Comparison of ENCODE assay signal across 24 cellular contexts in the genomic region with DNA sequence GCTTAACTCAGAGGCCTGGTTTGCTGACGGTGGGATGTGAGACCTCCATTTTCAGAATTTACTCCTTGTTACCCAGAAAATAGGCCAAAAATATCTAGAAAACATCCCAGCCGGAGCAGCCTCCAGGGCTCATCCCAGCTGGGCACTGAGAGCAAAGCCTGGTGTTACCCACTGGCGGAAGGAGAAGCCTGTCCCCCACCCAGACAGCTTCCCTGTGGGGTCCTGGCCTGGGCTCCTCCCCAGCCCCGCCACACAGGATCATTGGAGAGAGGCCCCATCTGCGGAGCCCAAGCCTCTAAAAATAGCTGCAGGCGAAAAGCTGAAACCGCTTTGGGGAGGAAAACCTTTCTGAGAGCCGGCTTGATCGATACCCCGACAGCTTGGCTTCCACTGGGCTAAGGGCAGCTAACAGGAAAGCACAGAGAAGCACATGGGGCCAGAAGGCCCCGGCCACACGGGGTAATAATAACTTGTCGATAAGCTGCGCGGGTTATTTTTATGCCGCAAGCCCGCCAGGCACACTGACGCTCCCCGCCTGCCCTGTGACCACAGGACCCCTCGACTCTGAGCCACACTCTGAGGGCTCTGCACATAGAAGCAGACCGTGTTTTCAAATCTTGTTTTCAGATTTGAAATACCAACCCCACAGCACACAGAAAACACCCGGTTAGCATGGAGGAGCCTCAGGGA. TPM values are rescaled to one million over a fixed set of nuclear protein-coding genes. Genes with fewer than 3 reads are reported as not detected.
DNase-seq lines count a peak whose midpoint lies in the region; ATAC-seq and TF ChIP-seq lines count a peak whose summit lies in the region.
"Had no signal": no experiment of that assay in that cellular context is flagged by ENCODE, and none has a peak within 500 bp of the region (broad histone marks: within the 10 kb centered on the region; RNA-seq: fewer than 3 reads in every experiment).

No MANE protein-coding gene starts in this region.

- H3K9me3 ChIP-seq in H9 (ENCODE audit: control insufficient read depth, low read depth, low read length) (no peaks in the 10 kb centered on the region), T-helper 17 cell (ENCODE audit: control insufficient read depth, low read length, poor library complexity, severe bottlenecking) (no peaks in the 10 kb centered on the region)
- H3K9me3 ChIP-seq: A549, HAP-1, MG63 had no signal

- H3K9me3 Mint-ChIP-seq in H9 (no peaks in the 10 kb centered on the region), nephron progenitor cell (peaks cover 5% of the 10 kb centered on the region)

- no peak overlapping the region for H3K14ac ChIP-seq in H9 (ENCODE audit: insufficient read depth, low read length)

- H2BK120ac ChIP-seq in H9 (ENCODE audit: low read depth, low read length, poor library complexity, severe bottlenecking) = no peak overlapping the region

- no peaks in the 10 kb centered on the region for H3K36me3 Mint-ChIP-seq in H9 (ENCODE audit: insufficient read depth in 1 of 3, low read depth in 3 of 3)
- peaks cover 2% of the 10 kb centered on the region for H3K36me3 Mint-ChIP-seq in T-helper 17 cell (ENCODE audit: low read depth)
- no peaks in the 10 kb centered on the region for H3K36me3 Mint-ChIP-seq in nephron progenitor cell (ENCODE audit: low read depth)
- H3K36me3 Mint-ChIP-seq: CD14-positive monocyte had no signal

- H4K20me1 ChIP-seq in H9 (ENCODE audit: control insufficient read depth, insufficient read depth, insufficient read length) = no peaks in the 10 kb centered on the region

- H4K5ac ChIP-seq in H9 (ENCODE audit: insufficient read length, low read depth, low read length) = no peak overlapping the region

- no peak overlapping the region for H2BK5ac ChIP-seq in H9 (ENCODE audit: insufficient read length, low read length)

- H3K27me3 ChIP-seq in H9 (ENCODE audit: insufficient read depth, low read length) = no peaks in the 10 kb centered on the region
- H3K27me3 ChIP-seq: MG63 had no signal

- H3K4me1 ChIP-seq in H9 (ENCODE audit: insufficient read depth, low read length) = no peaks in the 10 kb centered on the region
- H3K4me1 ChIP-seq: A549, HAP-1 had no signal

- H3K4me3 Mint-ChIP-seq in H9 = no peak overlapping the region
- no peak overlapping the region for H3K4me3 Mint-ChIP-seq in T-helper 17 cell
- H3K4me3 Mint-ChIP-seq in nephron progenitor cell = no peak overlapping the region
- H3K4me3 Mint-ChIP-seq: B cell had no signal

- no peaks in the 10 kb centered on the region for H3K23me2 ChIP-seq in H9 (ENCODE audit: insufficient read length, low read depth, low read length, poor library complexity, severe bottlenecking)

- no peak overlapping the region for H2AFZ ChIP-seq in H9 (ENCODE audit: low read length)
- H2AFZ ChIP-seq: GM23248 had no signal

- TF ChIP-seq CTCF in H9 (conservative IDR thresholded peaks at IDR 0.05) (no peak), nephron progenitor cell (IDR thresholded peaks at IDR 0.05) (no peak)

- H3K56ac ChIP-seq in H9 (ENCODE audit: insufficient read length, low read depth, low read length) = no peak overlapping the region

- H3K9ac ChIP-seq in H9 (ENCODE audit: extremely low read depth, insufficient read length, low read length) = no peak overlapping the region
- H3K9ac ChIP-seq: GM23248 had no signal

- no peak overlapping the region for H4K91ac ChIP-seq in H9 (ENCODE audit: insufficient read length, low read depth, low read length)

- no peak overlapping the region for H3K4me2 ChIP-seq in H9 (ENCODE audit: insufficient read depth, insufficient read length, low read length)
- H3K4me2 ChIP-seq: A549 had no signal

- H2AK5ac ChIP-seq in H9 (ENCODE audit: insufficient read length, low read length) = no peak overlapping the region

- no peak overlapping the region for H3T11ph ChIP-seq in H9 (ENCODE audit: low read length)

- H2BK12ac ChIP-seq in H9 (ENCODE audit: insufficient read length, low read depth, low read length) = no peak overlapping the region

- no peak overlapping the region for H2BK15ac ChIP-seq in H9 (ENCODE audit: low read depth, low read length)

- ATAC-seq in left lobe of liver (no peak), T-helper 17 cell (no peak)
- ATAC-seq: A549, HepG2, K562, Panc1 had no signal

- no peak overlapping the region for H4K8ac ChIP-seq in H9 (replicated peaks; ENCODE audit: insufficient read length, low read depth, low read length)

- DNase-seq in H9 (peak; percentile 10), left lobe of liver (ENCODE audit: low spot score) (peak; percentile 31), retina (peak; percentile 41), T-helper 17 cell (no peak), nephron progenitor cell (no peak), NCI-H1417 treated with DMSO at 0.1 percent for 48 hours (lab: John Stamatoyannopoulos, UW) (no peak)
- DNase-seq: MG63; NCI-H1092; NCI-H146; NCI-H2029; NCI-H226; NCI-H524; NCI-H774; NK-92 treated with Interleukin-12 subunit alpha and Interleukin-12 subunit beta, amount 100 ng/mL, for 24 hours had no signal

- H3K4ac ChIP-seq in H9 (ENCODE audit: low read depth, low read length) = no peak overlapping the region

- H3K18ac ChIP-seq in H9 (ENCODE audit: insufficient read length, low read depth, low read length) = no peak overlapping the region

- H3K27me3 Mint-ChIP-seq in H9 (ENCODE audit: low read depth) (peaks cover 10% of the 10 kb centered on the region), T-helper 17 cell (peaks cover 59% of the 10 kb centered on the region), nephron progenitor cell (ENCODE audit: low read depth, poor library complexity) (peaks cover 26% of the 10 kb centered on the region)

- H3K79me1 ChIP-seq in H9 (ENCODE audit: insufficient read depth, low read depth, low read length, poor library complexity, severe bottlenecking) = no peaks in the 10 kb centered on the region

- H3K4me1 Mint-ChIP-seq in H9 = peaks cover 13 to 23% of the 10 kb centered on the region in 2 experiments
- H3K4me1 Mint-ChIP-seq in T-helper 17 cell = peaks cover 6% of the 10 kb centered on the region
- H3K4me1 Mint-ChIP-seq in nephron progenitor cell = peaks cover 4% of the 10 kb centered on the region
- H3K4me1 Mint-ChIP-seq: B cell, CD14-positive monocyte had no signal

- H3K79me2 ChIP-seq in H9 (ENCODE audit: insufficient read depth, low read length) = no peaks in the 10 kb centered on the region

- H3K23ac ChIP-seq in H9 (ENCODE audit: insufficient read length, low read depth, low read length) = no peak overlapping the region

- no CpG with 5 or more reads among the region's 22 CpGs for WGBS in H9 (ENCODE audit: extremely low coverage, insufficient read length, low lambda C conversion rate)

- H3K27ac Mint-ChIP-seq in H9 (peak overlapping the region in 2 of 3 experiments; percentile 65 to 85; a peak in 3 of 7 replicates), T-helper 17 cell (no peak overlapping the region), nephron progenitor cell (no peak overlapping the region)
- H3K27ac Mint-ChIP-seq: B cell had no signal

- H2BK20ac ChIP-seq in H9 (ENCODE audit: low read depth, low read length, poor library complexity, severe bottlenecking) = no peak overlapping the region

- H3K27ac ChIP-seq in H9 (ENCODE audit: insufficient read length, low read depth, low read length) = no peak overlapping the region
- H3K27ac ChIP-seq in angular gyrus (ENCODE audit: low read depth, low read length) = peak overlapping the region; percentile 3
- H3K27ac ChIP-seq: A549, GM23248, HL-60 had no signal

RNA-seq across cellular contexts. Expression of gene FAHD2A, which starts 26.8 kb away (rescaled TPM):
- total RNA-seq in H9 (2021) (36.9 and 39.8 TPM in 2 replicates), left lobe of liver (75.2 TPM), T-helper 17 cell (10 to 100 TPM; 19.1 to 19.8 TPM)

Comparison
In these comparisons a context has a peak if more than half of its experiments do, and no peak if none do; other contexts are left out.
1. DNase-seq: peak in H9 (single experiment), left lobe of liver (single experiment) and retina (single experiment); none in T-helper 17 cell (0 of 3), nephron progenitor cell (single experiment) and NCI-H1417 treated with DMSO at 0.1 percent for 48 hours (single experiment).
2. H3K27ac Mint-ChIP-seq: peak in H9 (2 of 3); none in T-helper 17 cell (single experiment) and nephron progenitor cell (single experiment).